Comparison of ENCODE assay signal across 10 cellular contexts in the genomic region with DNA sequence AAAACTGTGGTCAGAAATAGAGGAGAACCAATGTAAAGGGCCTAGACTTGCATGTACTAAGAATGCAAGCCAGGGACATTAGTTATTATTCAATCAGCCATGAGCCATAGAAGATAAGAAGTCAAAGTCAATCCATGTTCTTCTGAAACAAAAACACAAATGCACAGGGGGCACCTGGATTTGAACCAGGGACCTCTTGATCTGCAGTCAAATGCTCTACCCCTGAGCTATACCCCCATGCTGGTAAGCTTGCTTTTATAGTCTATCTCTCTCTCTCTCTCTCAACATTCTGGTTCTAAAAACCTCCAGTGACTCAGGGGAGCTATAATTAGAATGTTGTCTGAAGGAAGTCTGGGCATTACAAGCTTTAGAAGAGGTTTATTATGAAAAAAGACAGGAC.
DNase-seq lines count a peak whose midpoint lies in the region; ATAC-seq, FAIRE-seq and TF ChIP-seq lines count a peak whose summit lies in the region.
"Had no signal": no experiment of that assay in that cellular context is flagged by ENCODE, and none has a peak within 500 bp of the region (broad histone marks: within the 10 kb centered on the region; RNA-seq: fewer than 3 reads in every experiment).

No MANE protein-coding gene starts in this region.

- no peak for TF ChIP-seq CTCF in left ventricle myocardium inferior (IDR thresholded peaks at IDR 0.05; ENCODE audit: borderline replicate concordance)
- no peak for TF ChIP-seq CTCF in foreskin keratinocyte (conservative IDR thresholded peaks at IDR 0.05)
- TF ChIP-seq CTCF in type B pancreatic cell (conservative IDR thresholded peaks at IDR 0.05) = no peak
- TF ChIP-seq CTCF in endothelial cell (IDR thresholded peaks at IDR 0.05; ENCODE audit: unreplicated experiment) = no peak

- H3K4me3 Mint-ChIP-seq in type B pancreatic cell = no peak overlapping the region
- no peak overlapping the region for H3K4me3 Mint-ChIP-seq in endothelial cell (ENCODE audit: unreplicated experiment)
- H3K4me3 Mint-ChIP-seq: T-cell had no signal

- no peaks in the 10 kb centered on the region for H3K4me1 ChIP-seq in left ventricle myocardium inferior
- no peaks in the 10 kb centered on the region for H3K4me1 ChIP-seq in foreskin keratinocyte

- no peaks in the 10 kb centered on the region for H3K27me3 ChIP-seq in left ventricle myocardium inferior (ENCODE audit: low read depth)
- H3K27me3 ChIP-seq in foreskin keratinocyte = no peaks in the 10 kb centered on the region

- no peaks in the 10 kb centered on the region for H3K36me3 ChIP-seq in left ventricle myocardium inferior

- H3K4me1 Mint-ChIP-seq in type B pancreatic cell (ENCODE audit: unreplicated experiment) (peaks cover 3% of the 10 kb centered on the region), endothelial cell (ENCODE audit: unreplicated experiment) (no peaks in the 10 kb centered on the region)
- H3K4me1 Mint-ChIP-seq: T-cell had no signal

- no peak for FAIRE-seq in RCC 7860 (lab: Jason Lieb, UNC)

- H3K9me3 Mint-ChIP-seq in type B pancreatic cell (peaks cover 4% of the 10 kb centered on the region), endothelial cell (ENCODE audit: unreplicated experiment) (no peaks in the 10 kb centered on the region)
- H3K9me3 Mint-ChIP-seq: T-cell had no signal

- intact Hi-C loops in Right ventricle myocardium inferior (cut with DNase I) (no loop called here), left ventricle myocardium inferior (cut with micrococcal nuclease) (no loop called here)

- ATAC-seq in Right ventricle myocardium inferior = peak; percentile 37
- ATAC-seq in foreskin keratinocyte = peak; percentile 78
- no peak for ATAC-seq in GM18502 (IDR thresholded peaks at IDR 0.05; ENCODE audit: poor library complexity, unreplicated experiment)
- ATAC-seq in GM21786 (IDR thresholded peaks at IDR 0.05; ENCODE audit: unreplicated experiment) = no peak
- ATAC-seq: T-cell had no signal

- no peaks in the 10 kb centered on the region for H3K9me3 ChIP-seq in left ventricle myocardium inferior (replicated peaks)

- H3K27ac ChIP-seq in left ventricle myocardium inferior (replicated peaks) (no peak overlapping the region), foreskin keratinocyte (no peak overlapping the region)

- DNase-seq in Right ventricle myocardium inferior (ENCODE audit: missing footprints) (no peak), left ventricle myocardium inferior (no peak), RCC 7860 (ENCODE audit: low spot score) (peak; percentile 25), foreskin keratinocyte (peak; percentile 43 to 71), type B pancreatic cell (ENCODE audit: extremely low spot score, unreplicated experiment) (no peak), endothelial cell (ENCODE audit: low spot score) (no peak)
- DNase-seq: C1 segment of cervical spinal cord, T-cell had no signal

- H3K27me3 Mint-ChIP-seq in type B pancreatic cell = peaks cover 10% of the 10 kb centered on the region
- H3K27me3 Mint-ChIP-seq in endothelial cell (ENCODE audit: unreplicated experiment) = no peaks in the 10 kb centered on the region

- no peak overlapping the region for H3K27ac Mint-ChIP-seq in type B pancreatic cell
- H3K27ac Mint-ChIP-seq in endothelial cell (ENCODE audit: unreplicated experiment) = no peak overlapping the region
- H3K27ac Mint-ChIP-seq: T-cell had no signal

- H3K36me3 Mint-ChIP-seq in type B pancreatic cell (no peaks in the 10 kb centered on the region), endothelial cell (ENCODE audit: low read depth, unreplicated experiment) (no peaks in the 10 kb centered on the region)
- H3K36me3 Mint-ChIP-seq: T-cell had no signal

- no peak overlapping the region for H3K4me3 ChIP-seq in left ventricle myocardium inferior

Comparison
In these comparisons a context has a peak if more than half of its experiments do, and no peak if none do; other contexts are left out.
1. ATAC-seq: peak in Right ventricle myocardium inferior (single experiment) and foreskin keratinocyte (single experiment); none in GM18502 (single experiment) and GM21786 (single experiment).
2. DNase-seq: peak in RCC 7860 (single experiment) and foreskin keratinocyte (2 of 2); none in Right ventricle myocardium inferior (single experiment), left ventricle myocardium inferior (single experiment), type B pancreatic cell (single experiment) and endothelial cell (single experiment).